ENCODE assay signal across 25 cellular contexts in the genomic region with DNA sequence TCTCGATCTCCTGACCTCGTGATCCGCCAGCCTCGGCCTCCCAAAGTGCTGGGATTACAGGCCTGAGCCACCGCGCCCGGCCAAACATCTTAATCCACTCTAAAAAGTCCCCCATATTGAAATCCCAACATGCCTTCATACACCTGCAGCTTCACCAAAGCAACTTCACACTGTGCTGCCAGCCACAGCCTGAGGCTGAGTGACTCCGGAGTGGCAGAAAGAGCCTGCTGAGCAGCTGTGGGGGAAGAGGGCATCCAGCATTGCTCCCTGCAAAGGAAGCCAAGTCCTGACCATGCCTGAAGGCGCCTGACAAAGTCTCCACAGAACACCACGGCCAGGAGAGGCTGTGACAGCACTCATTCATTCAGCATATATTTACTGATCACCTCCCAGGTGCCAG.
"Had no signal": no experiment of that assay in that cellular context is flagged by ENCODE, and none has a peak within 500 bp of the region (broad histone marks: within the 10 kb centered on the region; RNA-seq: fewer than 3 reads in every experiment).

No MANE protein-coding gene starts in this region.

- H3K4me3 ChIP-seq: SJCRH30, SK-N-MC had no signal

- H3K4me1 ChIP-seq: SJCRH30 had no signal

- H3K27ac ChIP-seq: brain microvascular endothelial cell, SJCRH30, SK-N-MC had no signal

- DNase-seq: activated CD4-positive, alpha-beta T cell treated with anti-CD3 and anti-CD28 coated beads for 36 hours; activated CD4-positive, alpha-beta T cell treated with anti-CD3 and anti-CD28 coated beads, Interleukin-2, amount 10 ng/mL, durations not matched to agents 7 days and 5 days; activated CD4-positive, alpha-beta T cell treated with anti-CD3 and anti-CD28 coated beads, Interleukin-2, amount 50 U/mL, for 48 hours; activated CD8-positive, alpha-beta T cell treated with anti-CD3 and anti-CD28 coated beads, Interleukin-2, amount 10 ng/mL, durations not matched to agents 7 days and 5 days; activated naive CD4-positive, alpha-beta T cell treated with anti-CD3 and anti-CD28 coated beads, Interleukin-2, amount 50 U/mL, for 16 hours; activated naive CD8-positive, alpha-beta T cell treated with anti-CD3 and anti-CD28 coated beads for 36 hours; activated T-cell treated with anti-CD3 and anti-CD28 coated beads, Interleukin-2, amount 50 U/mL, for 24 hours; amniotic stem cell; aorta; brain microvascular endothelial cell; central memory CD4-positive, alpha-beta T cell; NCI-H1092 treated with DMSO at 0.1 percent for 48 hours; NCI-H1417; NCI-H1694; NCI-H2029; NCI-H345; NCI-H524 treated with DMSO at 0.1 percent for 48 hours; NCI-H748 treated with DMSO at 0.1 percent for 48 hours; NK-92 treated with Interleukin-12 subunit alpha and Interleukin-12 subunit beta, amount 100 ng/mL, for 24 hours; PC-3; Right ventricle myocardium superior; SJCRH30; T1000 had no signal

- ATAC-seq: activated CD4-positive, alpha-beta T cell treated with anti-CD3 and anti-CD28 coated beads for 36 hours; activated CD4-positive, CD25-positive, alpha-beta regulatory T cell treated with anti-CD3 and anti-CD28 coated beads, Interleukin-2, amount 50 U/mL, for 24 hours; activated CD8-positive, alpha-beta T cell treated with anti-CD3 and anti-CD28 coated beads, Interleukin-2, amount 10 ng/mL, durations not matched to agents 7 days and 5 days; PC-3 had no signal

- H3K9me3 ChIP-seq: SJCRH30 had no signal

- H3K36me3 ChIP-seq: brain microvascular endothelial cell, SJCRH30 had no signal
